ENCODE assay signal across 22 cellular contexts in genomic region chr5:6803981-6804550, GRCh38.
"Had no signal": no experiment of that assay in that cellular context is flagged by ENCODE, and none has a peak within 500 bp of the region (broad histone marks: within the 10 kb centered on the region; RNA-seq: fewer than 3 reads in every experiment).

No MANE protein-coding gene starts in this region.

- H3K27me3 Mint-ChIP-seq: activated naive CD8-positive, alpha-beta T cell treated with anti-CD3 and anti-CD28 coated beads for 36 hours had no signal

- H3K9me3 ChIP-seq: neutrophil, right lobe of liver had no signal

- ATAC-seq: activated T-cell treated with anti-CD3 and anti-CD28 coated beads, Interleukin-2, amount 50 U/mL, for 4 hours; gastroesophageal sphincter; left ventricle myocardium superior; right lobe of liver had no signal

- H3K4me1 Mint-ChIP-seq: activated naive CD8-positive, alpha-beta T cell treated with anti-CD3 and anti-CD28 coated beads for 36 hours; stimulated activated naive B cell treated with anti-CD40 and anti-IgM and Interleukin-4, amounts not matched to agents 10 μg/mL and 1 μg/mL and 100 μg/mL, for 72 hours had no signal

- H3K4me3 Mint-ChIP-seq: activated naive CD8-positive, alpha-beta T cell treated with anti-CD3 and anti-CD28 coated beads for 36 hours; activated T-cell treated with anti-CD3 and anti-CD28 coated beads, Interleukin-2, amount 50 U/mL, for 4 hours; natural killer cell treated with Interleukin-12 subunit alpha and Interleukin-12 subunit beta and Interleukin-15 and Interleukin-18, amount 100 ng/mL, for 72 hours; stimulated activated naive B cell treated with anti-CD40 and anti-IgM and Interleukin-4, amounts not matched to agents 10 μg/mL and 1 μg/mL and 100 μg/mL, for 72 hours had no signal

- H3K36me3 Mint-ChIP-seq: stimulated activated naive B cell treated with anti-CD40 and anti-IgM and Interleukin-4, amounts not matched to agents 10 μg/mL and 1 μg/mL and 100 μg/mL, for 72 hours had no signal

- H3K27ac ChIP-seq: esophagus squamous epithelium, gastroesophageal sphincter, neutrophil, right lobe of liver, transverse colon had no signal

- H3K9me3 Mint-ChIP-seq: activated T-helper 2 cell treated with anti-CD3 and anti-CD28 coated beads, Interferon-gamma antibody, Interleukin-2, Interleukin-4, amounts not matched to agents 10 μg/mL and 5 μg/mL and 100 μg/mL, durations not matched to agents 14 hours and 24 hours and 36 hours had no signal

- H3K4me3 ChIP-seq: coronary artery, esophagus squamous epithelium, gastroesophageal sphincter, right lobe of liver, transverse colon had no signal

- H3K36me3 ChIP-seq: esophagus squamous epithelium, gastroesophageal sphincter, neutrophil, right lobe of liver, transverse colon had no signal

- DNase-seq: activated CD4-positive, alpha-beta T cell treated with anti-CD3 and anti-CD28 coated beads, Interleukin-2, amount 50 U/mL, for 4 hours; activated CD8-positive, alpha-beta memory T cell treated with anti-CD3 and anti-CD28 coated beads for 24 hours; activated CD8-positive, alpha-beta memory T cell treated with anti-CD3 and anti-CD28 coated beads, Interleukin-2, amount 50 U/mL, for 4 hours; activated naive CD4-positive, alpha-beta T cell; activated naive CD8-positive, alpha-beta T cell treated with anti-CD3 and anti-CD28 coated beads for 36 hours; activated T-cell treated with anti-CD3 and anti-CD28 coated beads, Interleukin-2, amount 50 U/mL, for 4 hours; esophagus squamous epithelium; head of caudate nucleus; hypothalamus; left ventricle myocardium superior; midbrain; right lobe of liver; stimulated activated CD4-positive, alpha-beta T cell treated with anti-CD3 and anti-CD28 coated beads, Interleukin-2, amount 100 ng/mL, for 48 hours; stimulated activated CD8-positive, alpha-beta memory T cell treated with anti-CD3 and anti-CD28 coated beads, Interleukin-4, amount 100 ng/mL, for 48 hours; stimulated activated naive B cell treated with anti-CD40 and anti-IgM and Interleukin-4, amounts not matched to agents 10 μg/mL and 1 μg/mL and 100 μg/mL, for 72 hours; T-helper 9 cell; transverse colon had no signal

- H3K4me1 ChIP-seq: esophagus squamous epithelium, gastroesophageal sphincter, right lobe of liver, transverse colon had no signal

- H3K27ac Mint-ChIP-seq: activated naive CD8-positive, alpha-beta T cell treated with anti-CD3 and anti-CD28 coated beads for 36 hours; activated T-helper 2 cell treated with anti-CD3 and anti-CD28 coated beads, Interferon-gamma antibody, Interleukin-2, Interleukin-4, amounts not matched to agents 10 μg/mL and 5 μg/mL and 100 μg/mL, durations not matched to agents 14 hours and 24 hours and 36 hours; natural killer cell treated with Interleukin-12 subunit alpha and Interleukin-12 subunit beta and Interleukin-15 and Interleukin-18, amount 100 ng/mL, for 72 hours; stimulated activated naive B cell treated with anti-CD40 and anti-IgM and Interleukin-4, amounts not matched to agents 10 μg/mL and 1 μg/mL and 100 μg/mL, for 72 hours had no signal

- H3K27me3 ChIP-seq: esophagus squamous epithelium, gastroesophageal sphincter, neutrophil, right lobe of liver, transverse colon had no signal
